ENCODE assay signal across 8 cellular contexts in genomic region chr15:87604857-87605446, GRCh38.
DNase-seq lines count a peak whose midpoint lies in the region; ATAC-seq lines count a peak whose summit lies in the region.

No MANE protein-coding gene starts in this region.

- no peaks in the 10 kb centered on the region for H3K36me3 Mint-ChIP-seq in activated CD8-positive, alpha-beta T cell treated with anti-CD3 and anti-CD28 coated beads, Interleukin-2, amount 10 ng/mL, durations not matched to agents 7 days and 5 days (ENCODE audit: low read depth)

- H3K4ac ChIP-seq in mesendoderm (ENCODE audit: low read depth, low read length), result no peak overlapping the region

- H3K56ac ChIP-seq in mesendoderm (ENCODE audit: low read length), result no peak overlapping the region

- H2BK120ac ChIP-seq in mesendoderm (ENCODE audit: low read depth, low read length), result no peak overlapping the region

- H3K9me3 Mint-ChIP-seq in activated CD8-positive, alpha-beta T cell treated with anti-CD3 and anti-CD28 coated beads, Interleukin-2, amount 10 ng/mL, durations not matched to agents 7 days and 5 days (ENCODE audit: insufficient read depth), result no peaks in the 10 kb centered on the region

- H3K18ac ChIP-seq in mesendoderm (ENCODE audit: low read length), result no peak overlapping the region

- H3K4me1 ChIP-seq in mesendoderm (ENCODE audit: control insufficient read depth, low read depth, low read length), result no peaks in the 10 kb centered on the region

- H3K27me3 Mint-ChIP-seq in activated CD8-positive, alpha-beta T cell treated with anti-CD3 and anti-CD28 coated beads, Interleukin-2, amount 10 ng/mL, durations not matched to agents 7 days and 5 days (ENCODE audit: low read depth), result no peaks in the 10 kb centered on the region

- H2BK5ac ChIP-seq in mesendoderm (ENCODE audit: low read length), result no peak overlapping the region

- H4K5ac ChIP-seq in mesendoderm (ENCODE audit: low read length), result no peak overlapping the region

- no peak overlapping the region for H3K4me3 Mint-ChIP-seq in activated CD8-positive, alpha-beta T cell treated with anti-CD3 and anti-CD28 coated beads, Interleukin-2, amount 10 ng/mL, durations not matched to agents 7 days and 5 days

- H3K27ac ChIP-seq in mesendoderm (ENCODE audit: low read depth, low read length), result no peak overlapping the region

- H2BK15ac ChIP-seq in mesendoderm (replicated peaks; ENCODE audit: low read depth), result no peak overlapping the region

- H3K4me1 Mint-ChIP-seq in activated CD8-positive, alpha-beta T cell treated with anti-CD3 and anti-CD28 coated beads, Interleukin-2, amount 10 ng/mL, durations not matched to agents 7 days and 5 days (ENCODE audit: low read depth), result peaks cover 3% of the 10 kb centered on the region

- CTCF ChIA-PET in activated CD8-positive, alpha-beta T cell treated with anti-CD3 and anti-CD28 coated beads, Interleukin-2, amount 10 ng/mL, durations not matched to agents 7 days and 5 days (lab: Charles Lee), result interaction anchor here (0.9 to 1.0 kb wide), 2 partner anchors 9 to 15 kb away, joined by 3 read pairs; no protein-coding TSS in a partner anchor

- H3K36me3 ChIP-seq in mesendoderm (ENCODE audit: control insufficient read depth, insufficient read depth, low read length), result no peaks in the 10 kb centered on the region

- DNase-seq in EL (peak; percentile 31), mesendoderm (peak; percentile 53), SHP77 treated with DMSO at 0.1 percent for 48 hours (lab: John Stamatoyannopoulos, UW) (no peak), UCSD-AML1 (lab: John Stamatoyannopoulos, UW; ENCODE audit: unreplicated experiment) (no peak), mesenteric fat pad (ENCODE audit: low spot score) (no peak)
- DNase-seq in activated CD8-positive, alpha-beta T cell treated with anti-CD3 and anti-CD28 coated beads, Interleukin-2, amount 10 ng/mL, durations not matched to agents 7 days and 5 days, result peak; percentile 34

- no peaks in the 10 kb centered on the region for H3K27me3 ChIP-seq in mesendoderm (ENCODE audit: insufficient read depth, low read length, poor library complexity)

- no peak overlapping the region for H2AK5ac ChIP-seq in mesendoderm (ENCODE audit: low read length)

- H4K8ac ChIP-seq in mesendoderm (ENCODE audit: low read depth, low read length), result no peak overlapping the region

- H3K4me2 ChIP-seq in mesendoderm (ENCODE audit: low read length), result no peak overlapping the region

- H3K23ac ChIP-seq in mesendoderm (ENCODE audit: low read length), result no peak overlapping the region

- no CpG with 5 or more reads among the region's 6 CpGs for WGBS in mesendoderm (ENCODE audit: extremely low coverage, insufficient coverage, low lambda C conversion rate)

- no peaks in the 10 kb centered on the region for H3K79me1 ChIP-seq in mesendoderm (ENCODE audit: low read length)

- POLR2A ChIA-PET in activated CD8-positive, alpha-beta T cell treated with anti-CD3 and anti-CD28 coated beads, Interleukin-2, amount 10 ng/mL, durations not matched to agents 7 days and 5 days (lab: Charles Lee), result no interaction called here

- no peaks in the 10 kb centered on the region for H3K79me2 ChIP-seq in mesendoderm (ENCODE audit: control insufficient read depth, insufficient read depth, low read length)

- ATAC-seq in HG02759 (IDR thresholded peaks at IDR 0.05; ENCODE audit: unreplicated experiment) (peak; percentile 49), HG02588 (IDR thresholded peaks at IDR 0.05; ENCODE audit: unreplicated experiment) (no peak)
- no peak for ATAC-seq in activated CD8-positive, alpha-beta T cell treated with anti-CD3 and anti-CD28 coated beads, Interleukin-2, amount 10 ng/mL, durations not matched to agents 7 days and 5 days

- no peak overlapping the region for H3K27ac Mint-ChIP-seq in activated CD8-positive, alpha-beta T cell treated with anti-CD3 and anti-CD28 coated beads, Interleukin-2, amount 10 ng/mL, durations not matched to agents 7 days and 5 days

- H3K4me3 ChIP-seq in mesendoderm (ENCODE audit: low read length), result no peak overlapping the region

- no peak overlapping the region for H3K9ac ChIP-seq in mesendoderm (ENCODE audit: low read length)

Comparison
In these comparisons a context has a peak if more than half of its experiments do, and no peak if none do; other contexts are left out.
1. DNase-seq: peak in EL (single experiment), activated CD8-positive, alpha-beta T cell treated with anti-CD3 and anti-CD28 coated beads, Interleukin-2, amount 10 ng/mL, durations not matched to agents 7 days and 5 days (single experiment) and mesendoderm (single experiment); none in SHP77 treated with DMSO at 0.1 percent for 48 hours (single experiment), UCSD-AML1 (single experiment) and mesenteric fat pad (single experiment).